In the genomic region with DNA sequence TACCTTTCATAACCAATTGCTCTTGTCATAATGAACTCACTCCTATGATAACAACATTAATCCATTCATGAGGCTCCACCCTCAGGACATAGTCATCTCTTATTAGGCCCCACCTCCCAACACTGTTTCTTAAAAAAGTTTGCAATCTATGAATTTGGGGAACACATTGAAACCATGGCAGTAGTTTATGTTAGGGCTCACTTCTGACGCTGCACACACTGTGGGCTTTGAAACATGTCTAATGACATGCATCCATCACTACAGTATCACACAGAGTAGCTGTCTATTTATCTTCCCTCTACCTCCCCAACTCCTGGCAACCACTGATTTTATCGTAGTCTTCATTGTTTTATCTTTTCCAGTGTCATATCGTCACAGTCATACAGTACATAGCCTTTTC, we compare ENCODE assay signal across 33 cellular contexts.
"Had no signal": no experiment of that assay in that cellular context is flagged by ENCODE, and none has a peak within 500 bp of the region (broad histone marks: within the 10 kb centered on the region; RNA-seq: fewer than 3 reads in every experiment).

No MANE protein-coding gene starts in this region.

- H3K36me3 ChIP-seq: MG63 had no signal

- H3K27ac ChIP-seq: KMS-11 had no signal

- H3K4me3 ChIP-seq: MG63 had no signal

- H3K9me3 ChIP-seq: MG63 had no signal

- H3K27me3 ChIP-seq: MG63 had no signal

- DNase-seq: Karpas-422, Kasumi-1, KBM-7, KG1, MG63, MM.1S, MV-4-11, NCI-H1048, NCI-H1092, NCI-H1092 treated with DMSO at 0.1 percent for 48 hours, NCI-H1105, NCI-H1105 treated with DMSO at 0.1 percent for 48 hours, NCI-H1417, NCI-H1417 treated with DMSO at 0.1 percent for 48 hours, NCI-H1436, NCI-H1436 treated with DMSO at 0.1 percent for 48 hours, NCI-H146, NCI-H1694, NCI-H1694 treated with DMSO at 0.1 percent for 48 hours, NCI-H187, NCI-H187 treated with DMSO at 0.1 percent for 48 hours, NCI-H1930, NCI-H2029, NCI-H2029 treated with DMSO at 0.1 percent for 48 hours, NCI-H2081, NCI-H2081 treated with DMSO at 0.1 percent for 48 hours, NCI-H2107, NCI-H2227 treated with DMSO at 0.1 percent for 48 hours, NCI-H226, NCI-H345, NCI-H446, NCI-H446 treated with DMSO at 0.1 percent for 48 hours had no signal
